ENCODE assay signal across 9 cellular contexts in the genomic region with DNA sequence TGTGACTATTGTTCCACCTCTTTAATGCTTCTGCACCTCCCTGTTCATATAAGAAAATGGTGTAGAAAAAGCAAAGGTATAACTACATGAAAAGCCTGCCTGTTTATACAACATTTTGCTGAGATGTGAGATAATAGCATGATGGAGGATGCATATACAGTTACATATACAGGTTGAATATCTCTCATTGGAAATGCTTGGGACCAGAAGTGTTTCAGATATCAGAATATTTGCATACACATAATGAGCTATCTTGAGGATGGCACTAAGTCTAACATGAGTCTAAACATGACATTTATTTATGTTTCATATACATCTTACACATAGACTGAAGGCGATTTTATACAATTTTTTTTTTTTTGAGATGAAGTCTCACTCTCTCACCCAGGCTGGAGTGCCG.
"Had no signal": no experiment of that assay in that cellular context is flagged by ENCODE, and none has a peak within 500 bp of the region (broad histone marks: within the 10 kb centered on the region; RNA-seq: fewer than 3 reads in every experiment).

No MANE protein-coding gene starts in this region.

- H3K9me3 ChIP-seq: HAP-1 had no signal

- ATAC-seq: GM23338, HCT116 had no signal

- DNase-seq: GM23248, GOT3, H7, H9, HCEC 1CT, HFFc6 had no signal

- H3K4me3 ChIP-seq: GM23248, GM23338, HAP-1 had no signal

- H3K27ac ChIP-seq: GM23248 had no signal

- H3K36me3 ChIP-seq: HAP-1 had no signal
